Comparison of ENCODE assay signal across 1 cellular context in the genomic region with DNA sequence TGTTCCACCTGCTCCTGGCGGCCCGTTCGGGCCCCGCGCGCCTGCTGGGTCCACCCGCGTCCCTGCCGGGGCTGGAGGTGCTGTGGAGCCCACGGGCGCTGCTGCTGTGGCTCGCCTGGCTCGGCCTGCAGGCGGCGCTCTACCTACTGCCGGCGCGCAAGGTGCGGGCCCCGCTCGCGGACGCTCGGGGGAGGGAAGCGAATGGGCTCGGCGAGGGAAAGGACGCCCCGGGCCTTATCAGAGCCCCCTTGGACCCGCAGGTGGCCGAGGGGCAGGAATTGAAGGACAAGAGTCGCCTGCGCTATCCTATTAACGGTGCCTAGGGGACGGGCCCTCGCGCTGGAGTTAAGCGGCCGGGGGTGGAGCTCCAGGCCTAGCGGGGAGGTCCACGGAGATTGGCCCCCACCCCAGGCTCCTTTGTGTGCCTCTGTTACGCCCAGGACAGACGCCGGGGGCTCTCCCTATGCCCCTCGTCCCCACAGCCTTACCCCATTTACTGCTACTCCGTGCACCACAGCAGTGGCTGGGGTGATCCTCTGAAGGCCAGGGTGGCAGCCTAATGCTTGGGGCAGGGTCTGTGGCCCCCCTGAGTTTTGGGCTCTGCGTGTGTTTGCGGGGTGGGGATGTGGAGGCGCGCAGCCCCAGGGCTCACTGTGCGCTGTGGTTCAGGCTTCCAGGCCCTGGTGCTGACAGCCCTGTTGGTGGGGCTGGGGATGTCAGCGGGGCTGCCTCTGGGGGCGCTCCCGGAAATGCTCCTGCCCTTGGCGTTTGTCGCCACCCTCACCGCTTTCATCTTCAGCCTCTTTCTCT.
A peak's percentile ranks its signal among the peaks of the same experiment; 100 is the strongest.
TF ChIP-seq lines count a peak whose summit lies in the region.

No MANE protein-coding gene starts in this region.

TF ChIP-seq in HepG2, 621 proteins besides CTCF, POLR2A, EP300 and RAD21 (continued from another document and continues in another):
- no peak for TF ChIP-seq SMARCC2 (IDR thresholded peaks at IDR 0.05)
- TF ChIP-seq, protein P1, sequence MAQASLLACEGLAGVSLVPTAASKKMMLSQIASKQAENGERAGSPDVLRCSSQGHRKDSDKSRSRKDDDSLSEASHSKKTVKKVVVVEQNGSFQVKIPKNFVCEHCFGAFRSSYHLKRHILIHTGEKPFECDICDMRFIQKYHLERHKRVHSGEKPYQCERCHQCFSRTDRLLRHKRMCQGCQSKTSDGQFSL (CRISPR knock-in tag; IDR thresholded peaks at IDR 0.05): peak; percentile 31; the same call in 1 of the 2 replicates
- no peak for TF ChIP-seq TOPORS (CRISPR knock-in tag; IDR thresholded peaks at IDR 0.05)
- no peak for TF ChIP-seq SMARCE1 (IDR thresholded peaks at IDR 0.05; ENCODE audit: borderline replicate concordance)
- TF ChIP-seq ZNF724P (CRISPR knock-in tag; IDR thresholded peaks at IDR 0.05; ENCODE audit: borderline replicate concordance): no peak
- TF ChIP-seq, protein P2, sequence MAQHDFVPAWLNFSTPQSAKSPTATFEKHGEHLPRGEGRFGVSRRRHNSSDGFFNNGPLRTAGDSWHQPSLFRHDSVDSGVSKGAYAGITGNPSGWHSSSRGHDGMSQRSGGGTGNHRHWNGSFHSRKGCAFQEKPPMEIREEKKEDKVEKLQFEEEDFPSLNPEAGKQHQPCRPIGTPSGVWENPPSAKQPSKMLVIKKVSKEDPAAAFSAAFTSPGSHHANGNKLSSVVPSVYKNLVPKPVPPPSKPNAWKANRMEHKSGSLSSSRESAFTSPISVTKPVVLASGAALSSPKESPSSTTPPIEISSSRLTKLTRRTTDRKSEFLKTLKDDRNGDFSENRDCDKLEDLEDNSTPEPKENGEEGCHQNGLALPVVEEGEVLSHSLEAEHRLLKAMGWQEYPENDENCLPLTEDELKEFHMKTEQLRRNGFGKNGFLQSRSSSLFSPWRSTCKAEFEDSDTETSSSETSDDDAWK (CRISPR knock-in tag; IDR thresholded peaks at IDR 0.05): no peak
- no peak for TF ChIP-seq KDM6A (CRISPR knock-in tag; IDR thresholded peaks at IDR 0.05; ENCODE audit: low read depth)
- TF ChIP-seq, protein P3, sequence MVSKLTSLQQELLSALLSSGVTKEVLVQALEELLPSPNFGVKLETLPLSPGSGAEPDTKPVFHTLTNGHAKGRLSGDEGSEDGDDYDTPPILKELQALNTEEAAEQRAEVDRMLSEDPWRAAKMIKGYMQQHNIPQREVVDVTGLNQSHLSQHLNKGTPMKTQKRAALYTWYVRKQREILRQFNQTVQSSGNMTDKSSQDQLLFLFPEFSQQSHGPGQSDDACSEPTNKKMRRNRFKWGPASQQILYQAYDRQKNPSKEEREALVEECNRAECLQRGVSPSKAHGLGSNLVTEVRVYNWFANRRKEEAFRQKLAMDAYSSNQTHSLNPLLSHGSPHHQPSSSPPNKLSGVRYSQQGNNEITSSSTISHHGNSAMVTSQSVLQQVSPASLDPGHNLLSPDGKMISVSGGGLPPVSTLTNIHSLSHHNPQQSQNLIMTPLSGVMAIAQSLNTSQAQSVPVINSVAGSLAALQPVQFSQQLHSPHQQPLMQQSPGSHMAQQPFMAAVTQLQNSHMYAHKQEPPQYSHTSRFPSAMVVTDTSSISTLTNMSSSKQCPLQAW (CRISPR knock-in tag; IDR thresholded peaks at IDR 0.05): peak; percentile 29; the same call in 1 of the 2 replicates
- no peak for TF ChIP-seq RFXANK (CRISPR knock-in tag; IDR thresholded peaks at IDR 0.05)
- TF ChIP-seq SRSF1 (optimal IDR thresholded peaks at IDR 0.05; ENCODE audit: low read depth, low read length): no peak
- no peak for TF ChIP-seq SNAPC2 (CRISPR knock-in tag; IDR thresholded peaks at IDR 0.05)
- no peak for TF ChIP-seq U2AF1 (optimal IDR thresholded peaks at IDR 0.05; ENCODE audit: low read depth, low read length)
- TF ChIP-seq, protein P4, sequence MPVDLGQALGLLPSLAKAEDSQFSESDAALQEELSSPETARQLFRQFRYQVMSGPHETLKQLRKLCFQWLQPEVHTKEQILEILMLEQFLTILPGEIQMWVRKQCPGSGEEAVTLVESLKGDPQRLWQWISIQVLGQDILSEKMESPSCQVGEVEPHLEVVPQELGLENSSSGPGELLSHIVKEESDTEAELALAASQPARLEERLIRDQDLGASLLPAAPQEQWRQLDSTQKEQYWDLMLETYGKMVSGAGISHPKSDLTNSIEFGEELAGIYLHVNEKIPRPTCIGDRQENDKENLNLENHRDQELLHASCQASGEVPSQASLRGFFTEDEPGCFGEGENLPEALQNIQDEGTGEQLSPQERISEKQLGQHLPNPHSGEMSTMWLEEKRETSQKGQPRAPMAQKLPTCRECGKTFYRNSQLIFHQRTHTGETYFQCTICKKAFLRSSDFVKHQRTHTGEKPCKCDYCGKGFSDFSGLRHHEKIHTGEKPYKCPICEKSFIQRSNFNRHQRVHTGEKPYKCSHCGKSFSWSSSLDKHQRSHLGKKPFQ (CRISPR knock-in tag; IDR thresholded peaks at IDR 0.05; ENCODE audit: insufficient replicate concordance): peak; percentile 35
- TF ChIP-seq, protein P5, sequence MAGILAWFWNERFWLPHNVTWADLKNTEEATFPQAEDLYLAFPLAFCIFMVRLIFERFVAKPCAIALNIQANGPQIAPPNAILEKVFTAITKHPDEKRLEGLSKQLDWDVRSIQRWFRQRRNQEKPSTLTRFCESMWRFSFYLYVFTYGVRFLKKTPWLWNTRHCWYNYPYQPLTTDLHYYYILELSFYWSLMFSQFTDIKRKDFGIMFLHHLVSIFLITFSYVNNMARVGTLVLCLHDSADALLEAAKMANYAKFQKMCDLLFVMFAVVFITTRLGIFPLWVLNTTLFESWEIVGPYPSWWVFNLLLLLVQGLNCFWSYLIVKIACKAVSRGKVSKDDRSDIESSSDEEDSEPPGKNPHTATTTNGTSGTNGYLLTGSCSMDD (CRISPR knock-in tag; IDR thresholded peaks at IDR 0.05): no peak
- TF ChIP-seq TP53 (CRISPR knock-in tag; conservative IDR thresholded peaks at IDR 0.05): no peak
- TF ChIP-seq, protein P6, sequence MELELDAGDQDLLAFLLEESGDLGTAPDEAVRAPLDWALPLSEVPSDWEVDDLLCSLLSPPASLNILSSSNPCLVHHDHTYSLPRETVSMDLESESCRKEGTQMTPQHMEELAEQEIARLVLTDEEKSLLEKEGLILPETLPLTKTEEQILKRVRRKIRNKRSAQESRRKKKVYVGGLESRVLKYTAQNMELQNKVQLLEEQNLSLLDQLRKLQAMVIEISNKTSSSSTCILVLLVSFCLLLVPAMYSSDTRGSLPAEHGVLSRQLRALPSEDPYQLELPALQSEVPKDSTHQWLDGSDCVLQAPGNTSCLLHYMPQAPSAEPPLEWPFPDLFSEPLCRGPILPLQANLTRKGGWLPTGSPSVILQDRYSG (CRISPR knock-in tag; IDR thresholded peaks at IDR 0.05): no peak
- TF ChIP-seq STAG1 (CRISPR knock-in tag; IDR thresholded peaks at IDR 0.05): peak; percentile 44
- TF ChIP-seq, protein P7, sequence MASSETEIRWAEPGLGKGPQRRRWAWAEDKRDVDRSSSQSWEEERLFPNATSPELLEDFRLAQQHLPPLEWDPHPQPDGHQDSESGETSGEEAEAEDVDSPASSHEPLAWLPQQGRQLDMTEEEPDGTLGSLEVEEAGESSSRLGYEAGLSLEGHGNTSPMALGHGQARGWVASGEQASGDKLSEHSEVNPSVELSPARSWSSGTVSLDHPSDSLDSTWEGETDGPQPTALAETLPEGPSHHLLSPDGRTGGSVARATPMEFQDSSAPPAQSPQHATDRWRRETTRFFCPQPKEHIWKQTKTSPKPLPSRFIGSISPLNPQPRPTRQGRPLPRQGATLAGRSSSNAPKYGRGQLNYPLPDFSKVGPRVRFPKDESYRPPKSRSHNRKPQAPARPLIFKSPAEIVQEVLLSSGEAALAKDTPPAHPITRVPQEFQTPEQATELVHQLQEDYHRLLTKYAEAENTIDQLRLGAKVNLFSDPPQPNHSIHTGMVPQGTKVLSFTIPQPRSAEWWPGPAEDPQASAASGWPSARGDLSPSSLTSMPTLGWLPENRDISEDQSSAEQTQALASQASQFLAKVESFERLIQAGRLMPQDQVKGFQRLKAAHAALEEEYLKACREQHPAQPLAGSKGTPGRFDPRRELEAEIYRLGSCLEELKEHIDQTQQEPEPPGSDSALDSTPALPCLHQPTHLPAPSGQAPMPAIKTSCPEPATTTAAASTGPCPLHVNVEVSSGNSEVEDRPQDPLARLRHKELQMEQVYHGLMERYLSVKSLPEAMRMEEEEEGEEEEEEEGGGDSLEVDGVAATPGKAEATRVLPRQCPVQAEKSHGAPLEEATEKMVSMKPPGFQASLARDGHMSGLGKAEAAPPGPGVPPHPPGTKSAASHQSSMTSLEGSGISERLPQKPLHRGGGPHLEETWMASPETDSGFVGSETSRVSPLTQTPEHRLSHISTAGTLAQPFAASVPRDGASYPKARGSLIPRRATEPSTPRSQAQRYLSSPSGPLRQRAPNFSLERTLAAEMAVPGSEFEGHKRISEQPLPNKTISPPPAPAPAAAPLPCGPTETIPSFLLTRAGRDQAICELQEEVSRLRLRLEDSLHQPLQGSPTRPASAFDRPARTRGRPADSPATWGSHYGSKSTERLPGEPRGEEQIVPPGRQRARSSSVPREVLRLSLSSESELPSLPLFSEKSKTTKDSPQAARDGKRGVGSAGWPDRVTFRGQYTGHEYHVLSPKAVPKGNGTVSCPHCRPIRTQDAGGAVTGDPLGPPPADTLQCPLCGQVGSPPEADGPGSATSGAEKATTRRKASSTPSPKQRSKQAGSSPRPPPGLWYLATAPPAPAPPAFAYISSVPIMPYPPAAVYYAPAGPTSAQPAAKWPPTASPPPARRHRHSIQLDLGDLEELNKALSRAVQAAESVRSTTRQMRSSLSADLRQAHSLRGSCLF (CRISPR knock-in tag; IDR thresholded peaks at IDR 0.05; ENCODE audit: borderline replicate concordance): no peak
- no peak for TF ChIP-seq PHF5A (CRISPR knock-in tag; IDR thresholded peaks at IDR 0.05; ENCODE audit: low read depth, unreplicated experiment)
- no peak for TF ChIP-seq HDAC6 (IDR thresholded peaks at IDR 0.05; ENCODE audit: low read depth, low read length)
- TF ChIP-seq CENPT (CRISPR knock-in tag; IDR thresholded peaks at IDR 0.05; ENCODE audit: low read depth): no peak
- TF ChIP-seq, protein P8, sequence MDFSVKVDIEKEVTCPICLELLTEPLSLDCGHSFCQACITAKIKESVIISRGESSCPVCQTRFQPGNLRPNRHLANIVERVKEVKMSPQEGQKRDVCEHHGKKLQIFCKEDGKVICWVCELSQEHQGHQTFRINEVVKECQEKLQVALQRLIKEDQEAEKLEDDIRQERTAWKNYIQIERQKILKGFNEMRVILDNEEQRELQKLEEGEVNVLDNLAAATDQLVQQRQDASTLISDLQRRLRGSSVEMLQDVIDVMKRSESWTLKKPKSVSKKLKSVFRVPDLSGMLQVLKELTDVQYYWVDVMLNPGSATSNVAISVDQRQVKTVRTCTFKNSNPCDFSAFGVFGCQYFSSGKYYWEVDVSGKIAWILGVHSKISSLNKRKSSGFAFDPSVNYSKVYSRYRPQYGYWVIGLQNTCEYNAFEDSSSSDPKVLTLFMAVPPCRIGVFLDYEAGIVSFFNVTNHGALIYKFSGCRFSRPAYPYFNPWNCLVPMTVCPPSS (IDR thresholded peaks at IDR 0.05): no peak
- TF ChIP-seq, protein P9, sequence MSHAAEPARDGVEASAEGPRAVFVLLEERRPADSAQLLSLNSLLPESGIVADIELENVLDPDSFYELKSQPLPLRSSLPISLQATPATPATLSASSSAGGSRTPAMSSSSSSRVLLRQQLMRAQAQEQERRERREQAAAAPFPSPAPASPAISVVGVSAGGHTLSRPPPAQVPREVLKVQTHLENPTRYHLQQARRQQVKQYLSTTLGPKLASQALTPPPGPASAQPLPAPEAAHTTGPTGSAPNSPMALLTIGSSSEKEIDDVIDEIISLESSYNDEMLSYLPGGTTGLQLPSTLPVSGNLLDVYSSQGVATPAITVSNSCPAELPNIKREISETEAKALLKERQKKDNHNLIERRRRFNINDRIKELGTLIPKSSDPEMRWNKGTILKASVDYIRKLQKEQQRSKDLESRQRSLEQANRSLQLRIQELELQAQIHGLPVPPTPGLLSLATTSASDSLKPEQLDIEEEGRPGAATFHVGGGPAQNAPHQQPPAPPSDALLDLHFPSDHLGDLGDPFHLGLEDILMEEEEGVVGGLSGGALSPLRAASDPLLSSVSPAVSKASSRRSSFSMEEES (CRISPR knock-in tag; IDR thresholded peaks at IDR 0.05): no peak
- no peak for TF ChIP-seq THYN1 (CRISPR knock-in tag; IDR thresholded peaks at IDR 0.05; ENCODE audit: borderline replicate concordance, low read depth)
- TF ChIP-seq ZNF816 (CRISPR knock-in tag; IDR thresholded peaks at IDR 0.05; ENCODE audit: borderline replicate concordance): no peak
- TF ChIP-seq ZNF10 (CRISPR knock-in tag; IDR thresholded peaks at IDR 0.05; ENCODE audit: borderline replicate concordance, low read depth): no peak
- 0 out of 2 replicates have a peak, but pooled peaks have one; percentile 4 for TF ChIP-seq SAFB2 (CRISPR knock-in tag; IDR thresholded peaks at IDR 0.05; ENCODE audit: borderline replicate concordance, low read depth)
- TF ChIP-seq, protein P10, sequence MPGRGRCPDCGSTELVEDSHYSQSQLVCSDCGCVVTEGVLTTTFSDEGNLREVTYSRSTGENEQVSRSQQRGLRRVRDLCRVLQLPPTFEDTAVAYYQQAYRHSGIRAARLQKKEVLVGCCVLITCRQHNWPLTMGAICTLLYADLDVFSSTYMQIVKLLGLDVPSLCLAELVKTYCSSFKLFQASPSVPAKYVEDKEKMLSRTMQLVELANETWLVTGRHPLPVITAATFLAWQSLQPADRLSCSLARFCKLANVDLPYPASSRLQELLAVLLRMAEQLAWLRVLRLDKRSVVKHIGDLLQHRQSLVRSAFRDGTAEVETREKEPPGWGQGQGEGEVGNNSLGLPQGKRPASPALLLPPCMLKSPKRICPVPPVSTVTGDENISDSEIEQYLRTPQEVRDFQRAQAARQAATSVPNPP (CRISPR knock-in tag; IDR thresholded peaks at IDR 0.05): no peak
- TF ChIP-seq ARID2 (CRISPR knock-in tag; IDR thresholded peaks at IDR 0.05; ENCODE audit: borderline replicate concordance): peak; percentile 46; the same call in 1 of the 2 replicates
- TF ChIP-seq, protein P11, sequence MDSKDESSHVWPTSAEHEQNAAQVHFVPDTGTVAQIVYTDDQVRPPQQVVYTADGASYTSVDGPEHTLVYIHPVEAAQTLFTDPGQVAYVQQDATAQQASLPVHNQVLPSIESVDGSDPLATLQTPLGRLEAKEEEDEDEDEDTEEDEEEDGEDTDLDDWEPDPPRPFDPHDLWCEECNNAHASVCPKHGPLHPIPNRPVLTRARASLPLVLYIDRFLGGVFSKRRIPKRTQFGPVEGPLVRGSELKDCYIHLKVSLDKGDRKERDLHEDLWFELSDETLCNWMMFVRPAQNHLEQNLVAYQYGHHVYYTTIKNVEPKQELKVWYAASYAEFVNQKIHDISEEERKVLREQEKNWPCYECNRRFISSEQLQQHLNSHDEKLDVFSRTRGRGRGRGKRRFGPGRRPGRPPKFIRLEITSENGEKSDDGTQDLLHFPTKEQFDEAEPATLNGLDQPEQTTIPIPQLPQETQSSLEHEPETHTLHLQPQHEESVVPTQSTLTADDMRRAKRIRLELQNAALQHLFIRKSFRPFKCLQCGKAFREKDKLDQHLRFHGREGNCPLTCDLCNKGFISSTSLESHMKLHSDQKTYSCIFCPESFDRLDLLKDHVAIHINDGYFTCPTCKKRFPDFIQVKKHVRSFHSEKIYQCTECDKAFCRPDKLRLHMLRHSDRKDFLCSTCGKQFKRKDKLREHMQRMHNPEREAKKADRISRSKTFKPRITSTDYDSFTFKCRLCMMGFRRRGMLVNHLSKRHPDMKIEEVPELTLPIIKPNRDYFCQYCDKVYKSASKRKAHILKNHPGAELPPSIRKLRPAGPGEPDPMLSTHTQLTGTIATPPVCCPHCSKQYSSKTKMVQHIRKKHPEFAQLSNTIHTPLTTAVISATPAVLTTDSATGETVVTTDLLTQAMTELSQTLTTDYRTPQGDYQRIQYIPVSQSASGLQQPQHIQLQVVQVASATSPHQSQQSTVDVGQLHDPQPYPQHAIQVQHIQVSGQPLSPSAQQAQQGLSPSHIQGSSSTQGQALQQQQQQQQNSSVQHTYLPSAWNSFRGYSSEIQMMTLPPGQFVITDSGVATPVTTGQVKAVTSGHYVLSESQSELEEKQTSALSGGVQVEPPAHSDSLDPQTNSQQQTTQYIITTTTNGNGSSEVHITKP (CRISPR knock-in tag; IDR thresholded peaks at IDR 0.05; ENCODE audit: low read depth): peak; percentile 66
